11 cellular contexts compared by ENCODE assay signal in the genomic region with DNA sequence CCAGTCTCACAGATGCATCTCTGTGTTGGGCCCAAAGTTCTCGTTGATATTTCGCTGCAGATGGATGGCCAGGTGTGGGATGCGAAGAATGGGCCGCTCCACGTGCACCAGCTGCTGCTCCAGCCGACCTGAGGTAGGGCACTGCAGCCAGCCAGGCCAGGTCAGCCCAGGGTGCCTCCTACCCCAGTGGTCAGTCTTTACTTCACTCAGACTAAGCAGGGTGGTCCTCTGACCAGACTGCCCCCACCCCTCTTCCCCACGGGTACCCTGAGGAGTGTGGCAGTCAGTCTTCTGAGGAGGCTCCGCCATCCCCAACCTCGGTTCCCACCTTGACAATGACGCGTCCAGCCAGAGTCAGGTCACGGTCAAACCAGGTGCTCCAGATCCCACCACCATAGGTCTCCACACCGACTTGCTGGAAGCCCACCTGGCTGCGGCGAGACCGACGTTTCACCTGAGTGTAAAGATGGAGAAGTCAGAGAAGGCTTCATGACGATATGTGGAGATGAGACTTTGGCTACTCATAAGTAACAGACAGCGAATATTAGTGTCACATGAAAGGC. TPM values are rescaled to one million over a fixed set of nuclear protein-coding genes. Genes with fewer than 3 reads are reported as not detected.
DNase-seq lines count a peak whose midpoint lies in the region; ATAC-seq and TF ChIP-seq lines count a peak whose summit lies in the region.
"Had no signal": no experiment of that assay in that cellular context is flagged by ENCODE, and none has a peak within 500 bp of the region (broad histone marks: within the 10 kb centered on the region; RNA-seq: fewer than 3 reads in every experiment).

No MANE protein-coding gene starts in this region.

- no peaks in the 10 kb centered on the region for H3K36me3 ChIP-seq in breast epithelium

- TF ChIP-seq CTCF in MCF 10A (IDR thresholded peaks at IDR 0.05; ENCODE audit: unreplicated experiment), result no peak
- TF ChIP-seq CTCF in breast epithelium (IDR thresholded peaks at IDR 0.05), result no peak
- no peak for TF ChIP-seq CTCF in WTC11 (IDR thresholded peaks at IDR 0.05)
- TF ChIP-seq CTCF in fibroblast of villous mesenchyme (IDR thresholded peaks at IDR 0.05; ENCODE audit: insufficient read depth, low read depth, low read length), result no peak

- no peak for TF ChIP-seq POLR2A in breast epithelium (IDR thresholded peaks at IDR 0.05)

- H3K4me3 Mint-ChIP-seq in MCF 10A (ENCODE audit: unreplicated experiment), result no peak overlapping the region
- H3K4me3 Mint-ChIP-seq in WTC11, result peak overlapping the region; percentile 34
- peak overlapping the region; percentile 96 for H3K4me3 Mint-ChIP-seq in stimulated activated naive B cell treated with anti-CD40 and anti-IgM and Interleukin-4, amounts not matched to agents 10 μg/mL and 1 μg/mL and 100 μg/mL, for 72 hours

- H3K27me3 ChIP-seq in breast epithelium, result no peaks in the 10 kb centered on the region

- intact Hi-C loops in MCF 10A (cut with micrococcal nuclease) (no loop called here), breast epithelium (cut with DNase I; ENCODE audit: low total_unique reads) (no loop called here)

- H3K9me3 ChIP-seq in breast epithelium, result no peaks in the 10 kb centered on the region

- no peaks in the 10 kb centered on the region for H3K27me3 Mint-ChIP-seq in MCF 10A (ENCODE audit: insufficient read depth, unreplicated experiment)
- 0 out of 2 replicates have a peak, but pooled peaks cover under 1% of the 10 kb centered on the region for H3K27me3 Mint-ChIP-seq in WTC11 (ENCODE audit: low read depth)
- no peaks in the 10 kb centered on the region for H3K27me3 Mint-ChIP-seq in stimulated activated naive B cell treated with anti-CD40 and anti-IgM and Interleukin-4, amounts not matched to agents 10 μg/mL and 1 μg/mL and 100 μg/mL, for 72 hours

- H3K9me3 Mint-ChIP-seq in MCF 10A (ENCODE audit: unreplicated experiment), result no peaks in the 10 kb centered on the region
- no peaks in the 10 kb centered on the region for H3K9me3 Mint-ChIP-seq in WTC11
- H3K9me3 Mint-ChIP-seq in stimulated activated naive B cell treated with anti-CD40 and anti-IgM and Interleukin-4, amounts not matched to agents 10 μg/mL and 1 μg/mL and 100 μg/mL, for 72 hours, result no peaks in the 10 kb centered on the region

- H3K4me3 ChIP-seq in breast epithelium (peak overlapping the region in 1 of 3 donors; percentile 84), fibroblast of villous mesenchyme (ENCODE audit: low read depth, low read length) (peak overlapping the region; percentile 86)

- H3K4me1 ChIP-seq in breast epithelium, result peaks cover 0 to 6% of the 10 kb centered on the region in 2 donors

- CTCF ChIA-PET in MCF 10A (lab: Yijun Ruan, JAX) (interaction anchor here (3.1 kb wide), 1 partner anchor 17 kb away, joined by 19 read pairs; no protein-coding TSS in a partner anchor), WTC11 (lab: Charles Lee) (interaction anchor here (1.0 to 3.3 kb wide), 3 partner anchors 91 to 384 kb away, joined by 3 to 27 read pairs (median 3); no protein-coding TSS in a partner anchor)

- H3K4me1 Mint-ChIP-seq in MCF 10A (ENCODE audit: insufficient read depth, unreplicated experiment) (no peaks in the 10 kb centered on the region), WTC11 (peaks cover 7% of the 10 kb centered on the region)
- H3K4me1 Mint-ChIP-seq in stimulated activated naive B cell treated with anti-CD40 and anti-IgM and Interleukin-4, amounts not matched to agents 10 μg/mL and 1 μg/mL and 100 μg/mL, for 72 hours, result peaks cover 8 to 27% of the 10 kb centered on the region in 2 donors

- ATAC-seq in WTC11, result no peak
- ATAC-seq in stimulated activated naive B cell treated with anti-CD40 and anti-IgM and Interleukin-4, amounts not matched to agents 10 μg/mL and 1 μg/mL and 100 μg/mL, for 72 hours (replicated peaks), result no peak
- no peak for ATAC-seq in HG03025 (IDR thresholded peaks at IDR 0.05; ENCODE audit: low FRiP score, unreplicated experiment)
- ATAC-seq: esophagus mucosa had no signal

- BruUV-seq in MCF 10A (replicated peaks; lab: Mats Ljungman, UMichigan), result TSS peak; percentile 23

- no peak overlapping the region for H3K27ac ChIP-seq in breast epithelium

- POLR2A ChIA-PET in MCF 10A (lab: Yijun Ruan, JAX) (interaction anchor here (0.8 to 3.1 kb wide), 4 partner anchors 7 to 157 kb away, joined by 4 to 13 read pairs (median 8); a partner anchor contains a TSS), WTC11 (lab: Charles Lee) (interaction anchor here (0.6 to 1.5 kb wide), 3 partner anchors 30 to 209 kb away, joined by 3 to 4 read pairs (median 4); a partner anchor contains a TSS)

- no peak for DNase-seq in MCF 10A (ENCODE audit: unreplicated experiment)
- no peak for DNase-seq in breast epithelium (ENCODE audit: low spot score in 2 of 2)
- no peak for DNase-seq in WTC11 (ENCODE audit: low spot score)
- DNase-seq in fibroblast of villous mesenchyme (ENCODE audit: low read depth), result no peak
- no peak for DNase-seq in stimulated activated naive B cell treated with anti-CD40 and anti-IgM and Interleukin-4, amounts not matched to agents 10 μg/mL and 1 μg/mL and 100 μg/mL, for 72 hours
- DNase-seq in GF-D8 (lab: John Stamatoyannopoulos, UW), result no peak
- DNase-seq in NCI-H446 treated with DMSO at 0.1 percent for 48 hours (lab: John Stamatoyannopoulos, UW), result no peak
- DNase-seq: H7, NCI-H2029 had no signal

- peaks cover 54% of the 10 kb centered on the region for H3K36me3 Mint-ChIP-seq in MCF 10A (ENCODE audit: insufficient read depth, unreplicated experiment)
- H3K36me3 Mint-ChIP-seq in WTC11, result peaks cover 32% of the 10 kb centered on the region
- peaks cover 33 to 56% of the 10 kb centered on the region in 2 donors for H3K36me3 Mint-ChIP-seq in stimulated activated naive B cell treated with anti-CD40 and anti-IgM and Interleukin-4, amounts not matched to agents 10 μg/mL and 1 μg/mL and 100 μg/mL, for 72 hours

- no peak overlapping the region for H3K27ac Mint-ChIP-seq in MCF 10A (ENCODE audit: low read depth, unreplicated experiment)
- no peak overlapping the region for H3K27ac Mint-ChIP-seq in WTC11
- H3K27ac Mint-ChIP-seq in stimulated activated naive B cell treated with anti-CD40 and anti-IgM and Interleukin-4, amounts not matched to agents 10 μg/mL and 1 μg/mL and 100 μg/mL, for 72 hours, result peak overlapping the region; percentile 31

TF ChIP-seq in WTC11, 78 proteins besides CTCF, POLR2A, EP300 and RAD21:
- no peak for TF ChIP-seq ZNF232 (CRISPR knock-in tag; IDR thresholded peaks at IDR 0.05)
- TF ChIP-seq TCF7 (CRISPR knock-in tag; IDR thresholded peaks at IDR 0.05; ENCODE audit: low read depth), result 0 out of 2 replicates have a peak, but pooled peaks have one; percentile 28
TF ChIP-seq in WTC11: peak in this region for 1.

RNA-seq across cellular contexts. Expression of a gene that starts 1.7 kb away (rescaled TPM):
- total RNA-seq in MCF 10A (2022), result 81.3 and 81.5 TPM in 2 replicates
- total RNA-seq in breast epithelium, result 10 to 100 TPM; 49.8 to 81.9 (median 79.0) TPM
- total RNA-seq in WTC11 (2021), result 65.8 to 70.2 TPM (median 67.6 TPM) in 3 replicates
- total RNA-seq in fibroblast of villous mesenchyme, result 64.8 and 65.7 TPM in 2 replicates

RNA-seq across cellular contexts. Expression of a gene that starts 32.1 kb away (rescaled TPM):
- total RNA-seq in MCF 10A (2022) (not detected in 2 replicates), breast epithelium (10 to 100 TPM; 17.1 to 29.6 (median 29.5) TPM), WTC11 (2021) (1.6 to 3.5 TPM (median 2.8 TPM) in 3 replicates), fibroblast of villous mesenchyme (20.7 and 35.8 TPM in 2 replicates)

RNA-seq across cellular contexts. Expression of a gene that starts 48.6 kb away (rescaled TPM):
- 23.3 and 25.7 TPM in 2 replicates for total RNA-seq in MCF 10A (2022)
- 10 to 100 TPM in 2 of 3 donors, under 1 TPM in 1; 0.32 to 36.6 (median 21.0) TPM for total RNA-seq in breast epithelium
- total RNA-seq in WTC11 (2021), result 55.3 to 62.7 TPM (median 57.8 TPM) in 3 replicates
- total RNA-seq in fibroblast of villous mesenchyme, result 46.7 and 48.8 TPM in 2 replicates

RNA-seq across cellular contexts. Expression of a gene that starts 53.5 kb away (rescaled TPM):
- total RNA-seq in MCF 10A (2022) (not detected in 2 replicates), breast epithelium (not detected), WTC11 (2021) (not detected in 3 replicates), fibroblast of villous mesenchyme (not detected in 2 replicates)
- total RNA-seq: esophagus mucosa, H7 had no signal
